In genomic region chr2:155930312-155930711, GRCh38 we compare ENCODE assay signal across 31 cellular contexts.
"Had no signal": no experiment of that assay in that cellular context is flagged by ENCODE, and none has a peak within 500 bp of the region (broad histone marks: within the 10 kb centered on the region; RNA-seq: fewer than 3 reads in every experiment).

No MANE protein-coding gene starts in this region.

- H3K4me3 Mint-ChIP-seq: activated B cell treated with CpG ODN at 0.5 μM for 24 hours; activated CD8-positive, alpha-beta T cell treated with anti-CD3 and anti-CD28 coated beads for 36 hours; activated naive CD4-positive, alpha-beta T cell treated with anti-CD3 and anti-CD28 coated beads, Interleukin-2, amount 50 U/mL, for 24 hours; activated naive CD8-positive, alpha-beta T cell treated with anti-CD3 and anti-CD28 coated beads for 36 hours; activated naive CD8-positive, alpha-beta T cell treated with anti-CD3 and anti-CD28 coated beads, Interleukin-2, amount 50 U/mL, for 24 hours; activated T-cell treated with anti-CD3 and anti-CD28 coated beads, Interleukin-2, amount 50 U/mL, for 4 hours; activated T-helper 17 cell treated with anti-CD3 and anti-CD28 coated beads, Interleukin-2, amount 50 U/mL, for 72 hours; brain had no signal

- ATAC-seq: activated CD4-positive, CD25-positive, alpha-beta regulatory T cell treated with anti-CD3 and anti-CD28 coated beads, Interleukin-2, amount 50 U/mL, for 24 hours; activated CD8-positive, alpha-beta T cell treated with anti-CD3 and anti-CD28 coated beads for 36 hours; activated naive CD8-positive, alpha-beta T cell treated with anti-CD3 and anti-CD28 coated beads, Interleukin-2, amount 50 U/mL, for 24 hours; activated T-cell treated with anti-CD3 and anti-CD28 coated beads, Interleukin-2, amount 50 U/mL, for 4 hours; activated T-helper 17 cell treated with anti-CD3 and anti-CD28 coated beads, Interleukin-2, amount 50 U/mL, for 72 hours; gastroesophageal sphincter had no signal

- H3K9me3 ChIP-seq: adrenal gland, colonic mucosa had no signal

- H3K4me1 ChIP-seq: adrenal gland, breast epithelium, colonic mucosa, esophagus squamous epithelium, gastroesophageal sphincter had no signal

- H3K36me3 Mint-ChIP-seq: activated naive CD4-positive, alpha-beta T cell treated with anti-CD3 and anti-CD28 coated beads, Interleukin-2, amount 50 U/mL, for 24 hours; activated naive CD8-positive, alpha-beta T cell treated with anti-CD3 and anti-CD28 coated beads for 36 hours; brain had no signal

- H3K4me3 ChIP-seq: adrenal gland, breast epithelium, cardiac muscle cell, colonic mucosa, esophagus squamous epithelium, gastroesophageal sphincter had no signal

- H3K27me3 ChIP-seq: adrenal gland, breast epithelium, cardiac muscle cell, colonic mucosa, esophagus squamous epithelium, gastroesophageal sphincter had no signal

- H3K36me3 ChIP-seq: adrenal gland, breast epithelium, cardiac muscle cell, colonic mucosa, esophagus squamous epithelium, gastroesophageal sphincter had no signal

- H3K9me3 Mint-ChIP-seq: activated T-helper 17 cell treated with anti-CD3 and anti-CD28 coated beads, Interleukin-2, amount 50 U/mL, for 72 hours had no signal

- H3K27ac ChIP-seq: adrenal gland, breast epithelium, cardiac muscle cell, colonic mucosa, epithelial cell of prostate, esophagus squamous epithelium, gastroesophageal sphincter, VCaP had no signal

- H3K27me3 Mint-ChIP-seq: activated B cell treated with CpG ODN at 0.5 μM for 24 hours; activated CD8-positive, alpha-beta T cell treated with anti-CD3 and anti-CD28 coated beads for 36 hours; activated naive CD4-positive, alpha-beta T cell treated with anti-CD3 and anti-CD28 coated beads, Interleukin-2, amount 50 U/mL, for 24 hours; activated naive CD8-positive, alpha-beta T cell treated with anti-CD3 and anti-CD28 coated beads for 36 hours; activated naive CD8-positive, alpha-beta T cell treated with anti-CD3 and anti-CD28 coated beads, Interleukin-2, amount 50 U/mL, for 24 hours; activated T-helper 17 cell treated with anti-CD3 and anti-CD28 coated beads, Interleukin-2, amount 50 U/mL, for 72 hours; brain had no signal

- H3K4me1 Mint-ChIP-seq: activated B cell treated with CpG ODN at 0.5 μM for 24 hours; activated naive CD4-positive, alpha-beta T cell treated with anti-CD3 and anti-CD28 coated beads, Interleukin-2, amount 50 U/mL, for 24 hours; activated naive CD8-positive, alpha-beta T cell treated with anti-CD3 and anti-CD28 coated beads for 36 hours; activated naive CD8-positive, alpha-beta T cell treated with anti-CD3 and anti-CD28 coated beads, Interleukin-2, amount 50 U/mL, for 24 hours; activated T-helper 17 cell treated with anti-CD3 and anti-CD28 coated beads, Interleukin-2, amount 50 U/mL, for 72 hours; brain had no signal

- DNase-seq: activated B cell treated with CpG ODN at 0.5 μM for 24 hours; activated CD4-positive, alpha-beta T cell treated with anti-CD3 and anti-CD28 coated beads for 48 hours; activated CD4-positive, alpha-beta T cell treated with anti-CD3 and anti-CD28 coated beads, Interleukin-2, amount 50 U/mL, for 1 hour; activated CD4-positive, alpha-beta T cell treated with anti-CD3 and anti-CD28 coated beads, Interleukin-2, amount 50 U/mL, for 48 hours; activated CD8-positive, alpha-beta memory T cell treated with anti-CD3 and anti-CD28 coated beads for 24 hours; activated CD8-positive, alpha-beta T cell treated with anti-CD3 and anti-CD28 coated beads for 36 hours; activated effector memory CD4-positive, alpha-beta T cell treated with Interleukin-2 at 50 U/mL for 16 hours; activated gamma-delta T cell treated with Interleukin-2 at 50 U/mL for 16 hours; activated naive CD4-positive, alpha-beta T cell treated with Interleukin-2 at 50 U/mL for 16 hours; activated naive CD8-positive, alpha-beta T cell treated with anti-CD3 and anti-CD28 coated beads for 36 hours; activated naive CD8-positive, alpha-beta T cell treated with anti-CD3 and anti-CD28 coated beads, Interleukin-2, amount 50 U/mL, for 24 hours; activated T-cell treated with anti-CD3 and anti-CD28 coated beads, Interleukin-2, amount 50 U/mL, for 4 hours; adrenal gland; amygdala; aorta; central memory CD4-positive, alpha-beta T cell; cerebellar nuclear complex; colonic mucosa; effector CD8-positive, alpha-beta T cell; esophagus squamous epithelium; foreskin melanocyte; T-helper 2 cell had no signal

- H3K27ac Mint-ChIP-seq: activated B cell treated with CpG ODN at 0.5 μM for 24 hours; activated CD8-positive, alpha-beta T cell treated with anti-CD3 and anti-CD28 coated beads for 36 hours; activated naive CD4-positive, alpha-beta T cell treated with anti-CD3 and anti-CD28 coated beads, Interleukin-2, amount 50 U/mL, for 24 hours; activated naive CD8-positive, alpha-beta T cell treated with anti-CD3 and anti-CD28 coated beads for 36 hours; activated naive CD8-positive, alpha-beta T cell treated with anti-CD3 and anti-CD28 coated beads, Interleukin-2, amount 50 U/mL, for 24 hours; activated T-helper 17 cell treated with anti-CD3 and anti-CD28 coated beads, Interleukin-2, amount 50 U/mL, for 72 hours; brain had no signal
